In genomic region chr1:201539561-201540404, GRCh38 we compare ENCODE assay signal across 2 cellular contexts.
TF ChIP-seq lines count a peak whose summit lies in the region.

No MANE protein-coding gene starts in this region.

TF ChIP-seq in A549, 52 proteins besides CTCF, POLR2A, EP300 and RAD21:
- no peak for TF ChIP-seq PHF8 (IDR thresholded peaks at IDR 0.05; ENCODE audit: borderline replicate concordance, low read depth)
- no peak for TF ChIP-seq USF2 (IDR thresholded peaks at IDR 0.05)
- no peak for TF ChIP-seq KDM5A (IDR thresholded peaks at IDR 0.05)
- TF ChIP-seq NPAS2 (CRISPR knock-in tag; IDR thresholded peaks at IDR 0.05; ENCODE audit: borderline replicate concordance) = no peak
- TF ChIP-seq HOXB5 (CRISPR knock-in tag; IDR thresholded peaks at IDR 0.05) = no peak
- no peak for TF ChIP-seq JUN (IDR thresholded peaks at IDR 0.05)
- no peak for TF ChIP-seq HOXB13 (CRISPR knock-in tag; IDR thresholded peaks at IDR 0.05; ENCODE audit: low read depth)
- no peak for TF ChIP-seq HES2 (IDR thresholded peaks at IDR 0.05)
- TF ChIP-seq CEBPB (IDR thresholded peaks at IDR 0.05) = no peak
- TF ChIP-seq MAFK (IDR thresholded peaks at IDR 0.05; ENCODE audit: partially characterized antibody) = no peak
- no peak for TF ChIP-seq NR3C1 (IDR thresholded peaks at IDR 0.05)
- TF ChIP-seq CBX8 (IDR thresholded peaks at IDR 0.05) = no peak
- TF ChIP-seq KDM1A (IDR thresholded peaks at IDR 0.05; ENCODE audit: low read depth) = no peak
- TF ChIP-seq JUNB (IDR thresholded peaks at IDR 0.05) = no peak
- TF ChIP-seq GATA3 (IDR thresholded peaks at IDR 0.05; ENCODE audit: borderline replicate concordance) = no peak
- no peak for TF ChIP-seq HDAC2 (IDR thresholded peaks at IDR 0.05)
- TF ChIP-seq SMC3 (IDR thresholded peaks at IDR 0.05) = no peak

TF ChIP-seq in HepG2, 621 proteins besides CTCF, POLR2A, EP300 and RAD21:
- TF ChIP-seq EZH2 (conservative IDR thresholded peaks at IDR 0.05; ENCODE audit: low read depth, low read length) (peak; percentile 64; the same call in 1 of the 2 replicates), HDAC1 (CRISPR knock-in tag; IDR thresholded peaks at IDR 0.05) (no peak), ZSCAN25 (CRISPR knock-in tag; IDR thresholded peaks at IDR 0.05) (0 out of 2 replicates have a peak, but pooled peaks have one; percentile 21), TBX3 (IDR thresholded peaks at IDR 0.05; ENCODE audit: borderline replicate concordance) (no peak)
TF ChIP-seq in HepG2: peak in this region for 2.
